1 cellular context compared by ENCODE assay signal in genomic region chr1:6057170-6057569, GRCh38.
TF ChIP-seq lines count a peak whose summit lies in the region.

No MANE protein-coding gene starts in this region.

TF ChIP-seq in K562, 482 proteins besides CTCF, POLR2A, EP300 and RAD21 (continued from another document):
- TF ChIP-seq MBD1 (CRISPR knock-in tag; IDR thresholded peaks at IDR 0.05) (no peak), NR2C2 (CRISPR knock-in tag; IDR thresholded peaks at IDR 0.05) (no peak), NR2C2 (tag; IDR thresholded peaks at IDR 0.05) (no peak), MXD1 (CRISPR knock-in tag; IDR thresholded peaks at IDR 0.05; ENCODE audit: borderline replicate concordance, poor library complexity, severe bottlenecking) (no peak), ZBTB26 (CRISPR knock-in tag; IDR thresholded peaks at IDR 0.05) (no peak), PYGO2 (tag; IDR thresholded peaks at IDR 0.05) (no peak), THAP7 (CRISPR knock-in tag; IDR thresholded peaks at IDR 0.05) (no peak), ZNF699 (CRISPR knock-in tag; IDR thresholded peaks at IDR 0.05; ENCODE audit: insufficient replicate concordance) (no peak), ZNF586 (CRISPR knock-in tag; conservative IDR thresholded peaks at IDR 0.05) (no peak), TAF1 (IDR thresholded peaks at IDR 0.05; ENCODE audit: control insufficient read depth, extremely low read depth, insufficient read depth, low read length, severe bottlenecking) (no peak), JUNB (CRISPR knock-in tag; conservative IDR thresholded peaks at IDR 0.05) (no peak), RBM17 (IDR thresholded peaks at IDR 0.05; ENCODE audit: borderline replicate concordance, low read depth, low read length) (no peak), FOS (IDR thresholded peaks at IDR 0.05; ENCODE audit: extremely low read depth, insufficient read length) (no peak), ZBTB11 (CRISPR knock-in tag; IDR thresholded peaks at IDR 0.05) (no peak)
